15 cellular contexts compared by ENCODE assay signal in the genomic region with DNA sequence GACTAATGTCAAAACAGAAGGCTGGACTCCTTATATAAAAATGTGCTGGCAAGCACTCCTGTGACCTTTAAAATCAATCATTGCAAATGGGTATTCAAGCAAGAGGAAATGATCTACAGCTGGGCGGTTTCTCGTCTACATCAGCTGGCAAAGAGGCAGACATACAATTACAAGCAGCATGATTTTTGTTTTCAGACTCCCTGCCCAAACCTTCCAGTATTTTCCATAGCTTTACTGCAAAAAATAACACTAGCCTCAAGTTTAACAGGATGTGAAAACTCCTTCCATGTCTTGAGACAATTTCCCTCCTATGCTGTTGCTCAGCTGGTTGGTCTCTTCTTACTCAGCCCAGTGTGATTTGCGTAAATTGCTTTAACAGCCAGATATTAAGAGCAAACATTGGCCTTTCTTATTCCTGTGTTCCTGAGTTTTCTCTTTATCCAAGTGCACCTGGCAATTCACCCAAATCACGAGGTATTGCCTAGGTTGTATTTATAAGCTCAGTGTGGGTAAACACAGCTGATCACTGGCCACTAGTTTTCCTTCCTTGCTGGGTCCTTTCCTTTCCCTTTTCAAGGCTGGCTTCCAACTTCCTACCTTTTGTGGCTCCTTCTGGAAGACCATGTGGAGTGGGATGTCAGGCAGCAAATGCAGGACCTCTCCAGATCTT.
DNase-seq lines count a peak whose midpoint lies in the region; ATAC-seq and TF ChIP-seq lines count a peak whose summit lies in the region.
"Had no signal": no experiment of that assay in that cellular context is flagged by ENCODE, and none has a peak within 500 bp of the region (broad histone marks: within the 10 kb centered on the region; RNA-seq: fewer than 3 reads in every experiment).

No MANE protein-coding gene starts in this region.

- no peaks in the 10 kb centered on the region for H3K79me2 ChIP-seq in OCI-LY3 (ENCODE audit: low read length)

- H3K9me3 ChIP-seq in BLaER1: no peaks in the 10 kb centered on the region
- H3K9me3 ChIP-seq in OCI-LY3 (ENCODE audit: insufficient read depth, low read length): no peaks in the 10 kb centered on the region
- H3K9me3 ChIP-seq: tibial artery had no signal

- peak; percentile 50 for ATAC-seq in HG03354 (IDR thresholded peaks at IDR 0.05; ENCODE audit: poor library complexity, severe bottlenecking, unreplicated experiment)
- peak; percentile 56 for ATAC-seq in left lobe of liver
- no peak for ATAC-seq in HG03139 (IDR thresholded peaks at IDR 0.05; ENCODE audit: unreplicated experiment)
- ATAC-seq: activated CD4-positive, alpha-beta T cell treated with anti-CD3 and anti-CD28 coated beads for 36 hours; activated T-cell treated with anti-CD3 and anti-CD28 coated beads, Interleukin-2, amount 50 U/mL, for 4 hours had no signal

- H3K36me3 ChIP-seq in BLaER1 (no peaks in the 10 kb centered on the region), OCI-LY3 (replicated peaks; ENCODE audit: low read depth, low read length) (no peaks in the 10 kb centered on the region)
- H3K36me3 ChIP-seq: tibial artery had no signal

- H3K27me3 ChIP-seq in BLaER1 (no peaks in the 10 kb centered on the region), OCI-LY3 (ENCODE audit: low read depth, low read length) (peaks cover 12% of the 10 kb centered on the region)
- H3K27me3 ChIP-seq: tibial artery had no signal

- no peak overlapping the region for H3K4me3 ChIP-seq in BLaER1
- no peak overlapping the region for H3K4me3 ChIP-seq in OCI-LY3 (ENCODE audit: low read length)
- H3K4me3 ChIP-seq: tibial artery had no signal

- in situ Hi-C loops in G401 (cut with HindIII; ENCODE audit: low sequenced_read_pairs): no loop called here

- H2AFZ ChIP-seq in OCI-LY3 (ENCODE audit: low read depth, low read length): no peak overlapping the region

- 0 out of 2 replicates have a peak overlapping the region, but pooled peaks have one; percentile 23 for H3K9ac ChIP-seq in BLaER1
- H3K9ac ChIP-seq in OCI-LY3 (ENCODE audit: low read length): no peak overlapping the region

- H3K4me2 ChIP-seq in BLaER1 (peak overlapping the region; percentile 40), OCI-LY3 (ENCODE audit: low read length) (peak overlapping the region; percentile 29)

- DNase-seq in left lobe of liver (ENCODE audit: low spot score) (no peak), NOMO-1 treated with dmso at 0.1 percent for 144 hours (lab: John Stamatoyannopoulos, UW; ENCODE audit: unreplicated experiment) (no peak), G401 (ENCODE audit: low spot score) (no peak), NCI-H187 treated with DMSO at 0.1 percent for 48 hours (lab: John Stamatoyannopoulos, UW) (no peak)
- DNase-seq: activated CD4-positive, alpha-beta T cell treated with anti-CD3 and anti-CD28 coated beads for 36 hours; activated T-cell treated with anti-CD3 and anti-CD28 coated beads, Interleukin-2, amount 50 U/mL, for 4 hours; cortex of kidney; NCI-H345; tibial artery had no signal

- H4K20me1 ChIP-seq in BLaER1: no peaks in the 10 kb centered on the region
- no peaks in the 10 kb centered on the region for H4K20me1 ChIP-seq in OCI-LY3 (ENCODE audit: insufficient read depth, low read length)

- H3K4me1 ChIP-seq in BLaER1: peaks cover 62% of the 10 kb centered on the region
- H3K4me1 ChIP-seq in OCI-LY3 (ENCODE audit: low read length): peaks cover 26% of the 10 kb centered on the region

- peak overlapping the region; percentile 15; the same call in 1 of the 2 replicates for H3K27ac ChIP-seq in BLaER1
- H3K27ac ChIP-seq in OCI-LY3 (ENCODE audit: low read length): no peak overlapping the region
- H3K27ac ChIP-seq: HL-60, RWPE1, tibial artery had no signal

- TF ChIP-seq CTCF in OCI-LY3 (IDR thresholded peaks at IDR 0.05; ENCODE audit: low read depth, low read length): no peak
